ENCODE assay signal across 8 cellular contexts in genomic region chr17:7862692-7863437, GRCh38. TPM values are rescaled to one million over a fixed set of nuclear protein-coding genes. Genes with fewer than 3 reads are reported as not detected.
A peak's percentile ranks its signal among the peaks of the same experiment; 100 is the strongest.
DNase-seq lines count a peak whose midpoint lies in the region; ATAC-seq and TF ChIP-seq lines count a peak whose summit lies in the region.

No MANE protein-coding gene starts in this region.

- peak; percentile 97 for TF ChIP-seq CTCF in CD4-positive, alpha-beta T cell (IDR thresholded peaks at IDR 0.05)
- peak; percentile 68 for TF ChIP-seq CTCF in GM20000 (IDR thresholded peaks at IDR 0.05; ENCODE audit: extremely low read depth, missing control alignments)
- TF ChIP-seq CTCF in PC-9 (conservative IDR thresholded peaks at IDR 0.05) = peak; percentile 87
- TF ChIP-seq CTCF in chondrocyte (IDR thresholded peaks at IDR 0.05) = peak; percentile 88

- peaks cover 18% of the 10 kb centered on the region for H3K79me2 ChIP-seq in PC-9 (ENCODE audit: low read depth)

- H3K27me3 ChIP-seq in CD4-positive, alpha-beta T cell (ENCODE audit: control insufficient read depth, insufficient read depth, low read length) = no peaks in the 10 kb centered on the region
- H3K27me3 ChIP-seq in PC-9 (ENCODE audit: insufficient read depth, low read depth) = no peaks in the 10 kb centered on the region

- H4K20me1 ChIP-seq in PC-9 (ENCODE audit: insufficient read depth) = no peaks in the 10 kb centered on the region

- H3K4me3 ChIP-seq in PC-9 = no peak overlapping the region

- no TSS peak for BruUV-seq in PC-9 (replicated peaks; lab: Mats Ljungman, UMichigan)

- H3K36me3 Mint-ChIP-seq in CD4-positive, alpha-beta T cell (ENCODE audit: low read depth) = peaks cover 11% of the 10 kb centered on the region
- peaks cover 8% of the 10 kb centered on the region for H3K36me3 Mint-ChIP-seq in chondrocyte (ENCODE audit: low read depth)
- H3K36me3 Mint-ChIP-seq in stimulated activated naive B cell treated with anti-CD40 and anti-IgM and Interleukin-4, amounts not matched to agents 10 μg/mL and 1 μg/mL and 100 μg/mL, for 72 hours = peaks cover 22 to 37% of the 10 kb centered on the region in 2 donors

- H2AFZ ChIP-seq in PC-9 = no peak overlapping the region

- H3K9me3 ChIP-seq in CD4-positive, alpha-beta T cell (ENCODE audit: control insufficient read depth, low read length) = no peaks in the 10 kb centered on the region
- no peaks in the 10 kb centered on the region for H3K9me3 ChIP-seq in PC-9 (ENCODE audit: insufficient read depth, low read depth)

- no peak for ATAC-seq in CD4-positive, alpha-beta T cell (ENCODE audit: poor library complexity)
- no peak for ATAC-seq in stimulated activated naive B cell treated with anti-CD40 and anti-IgM and Interleukin-4, amounts not matched to agents 10 μg/mL and 1 μg/mL and 100 μg/mL, for 72 hours (replicated peaks)
- ATAC-seq in HG03565 (IDR thresholded peaks at IDR 0.05; ENCODE audit: unreplicated experiment) = no peak

- no peaks in the 10 kb centered on the region for H3K9me2 ChIP-seq in PC-9 (ENCODE audit: insufficient read depth)

- DNase-seq in CD4-positive, alpha-beta T cell = peak in 5 of 10 experiments; percentile 31 to 44 (median 35)
- DNase-seq in GM20000 (ENCODE audit: low spot score) (no peak), PC-9 (peak in 1 of 2 experiments; percentile 49), chondrocyte (ENCODE audit: low spot score) (no peak), lung microvascular endothelial cell (ENCODE audit: low read depth in 2 of 2) (peak; percentile 56 to 62), SKM-1 (lab: John Stamatoyannopoulos, UW; ENCODE audit: unreplicated experiment) (no peak)
- DNase-seq in stimulated activated naive B cell treated with anti-CD40 and anti-IgM and Interleukin-4, amounts not matched to agents 10 μg/mL and 1 μg/mL and 100 μg/mL, for 72 hours = no peak

- peaks cover 18% of the 10 kb centered on the region for H3K4me1 Mint-ChIP-seq in CD4-positive, alpha-beta T cell (ENCODE audit: low read depth)
- H3K4me1 Mint-ChIP-seq in chondrocyte (ENCODE audit: low read depth) = peaks cover 4% of the 10 kb centered on the region
- H3K4me1 Mint-ChIP-seq in stimulated activated naive B cell treated with anti-CD40 and anti-IgM and Interleukin-4, amounts not matched to agents 10 μg/mL and 1 μg/mL and 100 μg/mL, for 72 hours = peaks cover 17% of the 10 kb centered on the region in 2 donors

- H3K4me1 ChIP-seq in PC-9 (replicated peaks; ENCODE audit: insufficient read depth) = peaks cover 7% of the 10 kb centered on the region; the same call in 1 of the 2 replicates

- CTCF ChIA-PET in CD4-positive, alpha-beta T cell (lab: Charles Lee) = interaction anchor here (0.6 to 7.9 kb wide), 16 partner anchors 11 to 434 kb away, joined by 3 to 48 read pairs (median 3); no protein-coding TSS in a partner anchor
- CTCF ChIA-PET in PC-9 (lab: Charles Lee) = interaction anchor here (0.7 to 1.8 kb wide), 6 partner anchors 8 to 195 kb away, joined by 3 to 17 read pairs (median 4); no protein-coding TSS in a partner anchor

- no peaks in the 10 kb centered on the region for H3K9me3 Mint-ChIP-seq in CD4-positive, alpha-beta T cell
- no peaks in the 10 kb centered on the region for H3K9me3 Mint-ChIP-seq in chondrocyte (ENCODE audit: low read depth)
- H3K9me3 Mint-ChIP-seq in stimulated activated naive B cell treated with anti-CD40 and anti-IgM and Interleukin-4, amounts not matched to agents 10 μg/mL and 1 μg/mL and 100 μg/mL, for 72 hours = no peaks in the 10 kb centered on the region

- no peak overlapping the region for H3K27ac ChIP-seq in CD4-positive, alpha-beta T cell (ENCODE audit: low read depth, low read length)
- no peak overlapping the region for H3K27ac ChIP-seq in PC-9

- POLR2A ChIA-PET in CD4-positive, alpha-beta T cell (lab: Charles Lee) = interaction anchor here (0.6 to 2.3 kb wide), 4 partner anchors 28 to 127 kb away, joined by 3 to 10 read pairs (median 6); partner anchors contain the start of gene RNF227
- POLR2A ChIA-PET in PC-9 (lab: Charles Lee; ENCODE audit: unreplicated experiment) = interaction anchor here (0.7 kb wide), 1 partner anchor 50 kb away, joined by 4 read pairs; no protein-coding TSS in a partner anchor

- intact Hi-C loops in CD4-positive, alpha-beta T cell (cut with DNase I, micrococcal nuclease) = loop anchor here (1.0 to 10.0 kb wide), 7 partner anchors 24 to 194 kb away; partner anchors contain the start of gene RNF227 (in 2 of the 2)
- intact Hi-C loops in PC-9 (cut with micrococcal nuclease; ENCODE audit: unreplicated experiment) = loop anchor here (1.0 to 5.0 kb wide), 6 partner anchors 34 to 194 kb away; no protein-coding TSS in a partner anchor

- no peak overlapping the region for H3K27ac Mint-ChIP-seq in CD4-positive, alpha-beta T cell
- no peak overlapping the region for H3K27ac Mint-ChIP-seq in chondrocyte (ENCODE audit: unreplicated experiment)
- no peak overlapping the region for H3K27ac Mint-ChIP-seq in stimulated activated naive B cell treated with anti-CD40 and anti-IgM and Interleukin-4, amounts not matched to agents 10 μg/mL and 1 μg/mL and 100 μg/mL, for 72 hours

- no peaks in the 10 kb centered on the region for H3K36me3 ChIP-seq in PC-9 (ENCODE audit: low read depth)

- H3K4me2 ChIP-seq in PC-9 = no peak overlapping the region

- peaks cover 3% of the 10 kb centered on the region; the same call in 1 of the 2 replicates for H3F3A ChIP-seq in PC-9 (ENCODE audit: insufficient read depth, low read depth)

- no peak overlapping the region for H3K4me3 Mint-ChIP-seq in CD4-positive, alpha-beta T cell
- H3K4me3 Mint-ChIP-seq in chondrocyte (ENCODE audit: unreplicated experiment) = no peak overlapping the region
- H3K4me3 Mint-ChIP-seq in stimulated activated naive B cell treated with anti-CD40 and anti-IgM and Interleukin-4, amounts not matched to agents 10 μg/mL and 1 μg/mL and 100 μg/mL, for 72 hours = no peak overlapping the region

- no peaks in the 10 kb centered on the region for H3K27me3 Mint-ChIP-seq in CD4-positive, alpha-beta T cell
- H3K27me3 Mint-ChIP-seq in chondrocyte (ENCODE audit: low read depth) = no peaks in the 10 kb centered on the region
- no peaks in the 10 kb centered on the region for H3K27me3 Mint-ChIP-seq in stimulated activated naive B cell treated with anti-CD40 and anti-IgM and Interleukin-4, amounts not matched to agents 10 μg/mL and 1 μg/mL and 100 μg/mL, for 72 hours

RNA-seq across cellular contexts. Expression of gene CYB5D1, which starts 5.1 kb away (rescaled TPM):
- total RNA-seq in CD4-positive, alpha-beta T cell = 1 to 10 TPM; 8.7 TPM
- total RNA-seq in PC-9 (2021) = 14.3 and 22.0 TPM in 2 replicates
- total RNA-seq in chondrocyte = 6.9 to 10.5 TPM (median 8.6 TPM) in 3 replicates
- 4.6 and 5.6 TPM in 2 replicates for total RNA-seq in lung microvascular endothelial cell

RNA-seq across cellular contexts. Expression of gene NAA38, which starts 5.5 kb away (rescaled TPM):
- 10 to 100 TPM; 15.4 to 16.3 TPM for total RNA-seq in CD4-positive, alpha-beta T cell
- total RNA-seq in PC-9 (2021) (159 and 176 TPM in 2 replicates), chondrocyte (52.9 to 94.6 TPM (median 57.5 TPM) in 3 replicates), lung microvascular endothelial cell (152 and 178 TPM in 2 replicates)

RNA-seq across cellular contexts. Expression of gene TMEM88, which starts 8.0 kb away (rescaled TPM):
- total RNA-seq in CD4-positive, alpha-beta T cell = 10 to 100 TPM; 29.3 to 29.6 TPM
- total RNA-seq in PC-9 (2021) = 3.1 and 3.4 TPM in 2 replicates
- 1.6 to 1.9 TPM (median 1.8 TPM) in 3 replicates for total RNA-seq in chondrocyte
- total RNA-seq in lung microvascular endothelial cell = 7.1 and 22.7 TPM in 2 replicates

RNA-seq across cellular contexts. Expression of gene CHD3, which starts 25.7 kb away (rescaled TPM):
- 100 to 1,000 TPM; 263 to 297 TPM for total RNA-seq in CD4-positive, alpha-beta T cell
- 197 and 219 TPM in 2 replicates for total RNA-seq in PC-9 (2021)
- 129 to 138 TPM (median 134 TPM) in 3 replicates for total RNA-seq in chondrocyte
- 58.0 and 58.7 TPM in 2 replicates for total RNA-seq in lung microvascular endothelial cell

RNA-seq across cellular contexts. Expression of gene KDM6B, which starts 28.8 kb away (rescaled TPM):
- 100 to 1,000 TPM; 189 to 191 TPM for total RNA-seq in CD4-positive, alpha-beta T cell
- total RNA-seq in PC-9 (2021) (41.3 and 41.8 TPM in 2 replicates), chondrocyte (36.6 to 38.2 TPM (median 37.4 TPM) in 3 replicates), lung microvascular endothelial cell (1.3 and 1.8 TPM in 2 replicates)

Comparison
In these comparisons a context has a peak if more than half of its experiments do, and no peak if none do; other contexts are left out.
1. DNase-seq: peak in lung microvascular endothelial cell (2 of 2); none in GM20000 (single experiment), chondrocyte (single experiment), SKM-1 (single experiment) and stimulated activated naive B cell treated with anti-CD40 and anti-IgM and Interleukin-4, amounts not matched to agents 10 μg/mL and 1 μg/mL and 100 μg/mL, for 72 hours (single experiment).
2. Peak in every context shown above with its lines, with median percentiles within 50 percentile points of each other: CTCF ChIP-seq.